In genomic region chr9:114588671-114589526, GRCh38 we compare ENCODE assay signal across 8 cellular contexts. TPM values are rescaled to one million over a fixed set of nuclear protein-coding genes. Genes with fewer than 3 reads are reported as not detected.
DNase-seq lines count a peak whose midpoint lies in the region; ATAC-seq and TF ChIP-seq lines count a peak whose summit lies in the region.

No MANE protein-coding gene starts in this region.

- intact Hi-C loops in gastrocnemius medialis (cut with DNase I; ENCODE audit: low total_unique reads): loop anchor here (10.0 kb wide), 1 partner anchor 1104 kb away; no protein-coding TSS in a partner anchor

- H3K4me3 ChIP-seq in GM12865 (ENCODE audit: low read depth, low read length) (peak overlapping the region; percentile 93), SJCRH30 (peak overlapping the region; percentile 93), fibroblast of lung (replicated peaks in 1 of 4; ENCODE audit: control extremely low read depth in 1 of 4, insufficient read depth in 1 of 4, low read depth in 3 of 4, low read length in 4 of 4) (peak overlapping the region; percentile 83 to 100 (median 98)), gastrocnemius medialis (peak overlapping the region; percentile 73 to 87 (median 80))

- H3K36me3 ChIP-seq in SJCRH30 (peaks cover 21% of the 10 kb centered on the region), fibroblast of lung (ENCODE audit: control insufficient read depth, insufficient read depth, low read length) (peaks cover 1% of the 10 kb centered on the region), gastrocnemius medialis (peaks cover 0 to 11% of the 10 kb centered on the region in 2 donors)

- no peak overlapping the region for H2AFZ ChIP-seq in fibroblast of lung (ENCODE audit: low read length)

- in situ Hi-C loops in gastrocnemius medialis (cut with MboI; ENCODE audit: low sequenced_read_pairs in 4 of 4): no loop called here

- H3K27ac ChIP-seq in SJCRH30 (no peak overlapping the region), fibroblast of lung (ENCODE audit: insufficient read depth, low read length) (peak overlapping the region; percentile 91), gastrocnemius medialis (peak overlapping the region; percentile 88 to 92 (median 90))

- H3K4me2 ChIP-seq in fibroblast of lung (ENCODE audit: extremely low read depth, insufficient read depth, low read length): peak overlapping the region; percentile 97

- H3K79me2 ChIP-seq in fibroblast of lung (ENCODE audit: control insufficient read depth, insufficient read depth, low read length): peaks cover 63% of the 10 kb centered on the region

- ATAC-seq in gastrocnemius medialis: no peak
- ATAC-seq in HG03571 (IDR thresholded peaks at IDR 0.05; ENCODE audit: unreplicated experiment): no peak

- H3K9me3 ChIP-seq in SJCRH30 (replicated peaks): no peaks in the 10 kb centered on the region
- H3K9me3 ChIP-seq in fibroblast of lung (ENCODE audit: control insufficient read depth, insufficient read depth, low read depth, low read length): no peaks in the 10 kb centered on the region
- no peaks in the 10 kb centered on the region for H3K9me3 ChIP-seq in gastrocnemius medialis

- peak overlapping the region; percentile 97 for H3K9ac ChIP-seq in fibroblast of lung (ENCODE audit: insufficient read depth, low read length)

- TF ChIP-seq CTCF in GM12865 (IDR thresholded peaks at IDR 0.05; ENCODE audit: insufficient read depth, low read depth, low read length, missing control alignments) (no peak), fibroblast of lung (conservative IDR thresholded peaks at IDR 0.05 in 1 of 2, IDR thresholded peaks at IDR 0.05 in 1 of 2; ENCODE audit: low read depth in 1 of 2, low read length in 2 of 2) (no peak), gastrocnemius medialis (IDR thresholded peaks at IDR 0.05 in 4 of 5, conservative IDR thresholded peaks at IDR 0.05 in 1 of 5) (no peak)

- peaks cover 3% of the 10 kb centered on the region for H4K20me1 ChIP-seq in fibroblast of lung (ENCODE audit: control insufficient read depth, extremely low read depth, insufficient read depth, low read length)

- H3K27me3 ChIP-seq in SJCRH30: no peaks in the 10 kb centered on the region
- H3K27me3 ChIP-seq in fibroblast of lung (ENCODE audit: control insufficient read depth, insufficient read depth, low read length): no peaks in the 10 kb centered on the region
- no peaks in the 10 kb centered on the region for H3K27me3 ChIP-seq in gastrocnemius medialis

- no peak for TF ChIP-seq POLR2A in gastrocnemius medialis (IDR thresholded peaks at IDR 0.05)

- DNase-seq in GM12865 (ENCODE audit: low read depth) (no peak), SJCRH30 (no peak), fibroblast of lung (ENCODE audit: low read depth in 2 of 2) (peak; percentile 57 to 59), gastrocnemius medialis (no peak), dedifferentiated amniotic fluid mesenchymal stem cell (ENCODE audit: extremely low spot score) (no peak), COLO829 (ENCODE audit: low spot score) (no peak), foreskin melanocyte (no peak)

- H3K4me1 ChIP-seq in SJCRH30: peaks cover 9% of the 10 kb centered on the region; the same call in 1 of the 2 replicates
- peaks cover 2% of the 10 kb centered on the region for H3K4me1 ChIP-seq in fibroblast of lung (ENCODE audit: control insufficient read depth, extremely low read depth, insufficient read depth, low read length)
- peaks cover 50 to 52% of the 10 kb centered on the region in 2 donors for H3K4me1 ChIP-seq in gastrocnemius medialis

RNA-seq across cellular contexts. Expression of gene ATP6V1G1, which starts 1.3 kb away (rescaled TPM):
- total RNA-seq in SJCRH30 (2014; rRNA removed; shearing (Covaris generic)): 125 and 128 TPM in 2 replicates
- 102 and 111 TPM in 2 replicates for total RNA-seq in fibroblast of lung
- 92.7 and 97.6 TPM in 2 replicates for polyA plus RNA-seq in fibroblast of lung
- polyA plus RNA-seq in fibroblast of lung (2012): 71.6 and 72.2 TPM in 2 replicates
- polyA minus RNA-seq in fibroblast of lung (ENCODE audit: low replicate concordance): 0.98 and 4.5 TPM in 2 replicates
- 100 to 1,000 TPM; 105 to 191 (median 176) TPM for total RNA-seq in gastrocnemius medialis

RNA-seq across cellular contexts. Expression of gene TMEM268, which starts 22.2 kb away (rescaled TPM):
- 9.8 and 10.2 TPM in 2 replicates for total RNA-seq in SJCRH30 (2014; rRNA removed; shearing (Covaris generic))
- total RNA-seq in fibroblast of lung: 5.4 and 7.3 TPM in 2 replicates
- polyA plus RNA-seq in fibroblast of lung: 5.4 and 7.7 TPM in 2 replicates
- polyA plus RNA-seq in fibroblast of lung (2012): 2.8 and 4.3 TPM in 2 replicates
- polyA minus RNA-seq in fibroblast of lung (ENCODE audit: low replicate concordance): 9.6 and 14.3 TPM in 2 replicates
- 1 to 10 TPM; 4.9 to 6.0 (median 5.4) TPM for total RNA-seq in gastrocnemius medialis

Comparison
In these comparisons a context has a peak if more than half of its experiments do, and no peak if none do; other contexts are left out.
1. DNase-seq: peak in fibroblast of lung (2 of 2); none in GM12865 (single experiment), SJCRH30 (0 of 2), gastrocnemius medialis (0 of 2), dedifferentiated amniotic fluid mesenchymal stem cell (single experiment), COLO829 (single experiment) and foreskin melanocyte (single experiment).
2. Peak in every context shown above with its lines, with median percentiles within 50 percentile points of each other: H3K4me3 ChIP-seq.